Comparison of ENCODE assay signal across 10 cellular contexts in genomic region chr2:46164581-46165301, GRCh38.
DNase-seq lines count a peak whose midpoint lies in the region; TF ChIP-seq lines count a peak whose summit lies in the region.
"Had no signal": no experiment of that assay in that cellular context is flagged by ENCODE, and none has a peak within 500 bp of the region (broad histone marks: within the 10 kb centered on the region; RNA-seq: fewer than 3 reads in every experiment).

No MANE protein-coding gene starts in this region.

- peak overlapping the region; percentile 60 to 66 for H3K27ac ChIP-seq in tibial artery
- no peak overlapping the region for H3K27ac ChIP-seq in OCI-LY7 (ENCODE audit: low read depth, low read length, poor library complexity, severe bottlenecking)

- peak overlapping the region; percentile 11 for H3K27ac Mint-ChIP-seq in endothelial cell (ENCODE audit: unreplicated experiment)
- H3K27ac Mint-ChIP-seq: memory B cell had no signal

- H3K4me1 Mint-ChIP-seq in endothelial cell (ENCODE audit: unreplicated experiment) = peaks cover 21% of the 10 kb centered on the region

- no peaks in the 10 kb centered on the region for H3K79me2 ChIP-seq in OCI-LY7 (ENCODE audit: insufficient read depth, low read depth, low read length)

- DNase-seq in LoVo (ENCODE audit: low spot score) (peak; percentile 67), endothelial cell (ENCODE audit: low spot score) (no peak), medulla oblongata (ENCODE audit: extremely low spot score) (peak; percentile 46), tibial artery (peak; percentile 83 to 88), DMS53 (lab: John Stamatoyannopoulos, UW) (no peak), NCI-H1048 (lab: John Stamatoyannopoulos, UW) (no peak), OCI-LY7 (ENCODE audit: low spot score) (no peak), activated gamma-delta T cell (lab: John Stamatoyannopoulos, UW) (no peak)
- DNase-seq: NCI-H187 had no signal

- peaks cover 14% of the 10 kb centered on the region for H3K27me3 Mint-ChIP-seq in endothelial cell (ENCODE audit: unreplicated experiment)
- H3K27me3 Mint-ChIP-seq: memory B cell had no signal

- no peaks in the 10 kb centered on the region for H3K9me3 ChIP-seq in tibial artery
- no peaks in the 10 kb centered on the region for H3K9me3 ChIP-seq in OCI-LY7 (ENCODE audit: low read length)

- H3K9me3 Mint-ChIP-seq in endothelial cell (ENCODE audit: unreplicated experiment) = no peaks in the 10 kb centered on the region
- H3K9me3 Mint-ChIP-seq: memory B cell had no signal

- H3K9me2 ChIP-seq in OCI-LY7 (ENCODE audit: insufficient read depth, low read length) = no peaks in the 10 kb centered on the region

- peaks cover 4 to 42% (median 28%) of the 10 kb centered on the region in 4 donors for H3K4me1 ChIP-seq in tibial artery
- no peaks in the 10 kb centered on the region for H3K4me1 ChIP-seq in OCI-LY7 (ENCODE audit: insufficient read depth, low read length, poor library complexity, severe bottlenecking)

- H3K4me2 ChIP-seq in OCI-LY7 (ENCODE audit: low read length) = no peak overlapping the region

- no peak overlapping the region for H3K4me3 ChIP-seq in tibial artery
- no peak overlapping the region for H3K4me3 ChIP-seq in OCI-LY7 (ENCODE audit: low read depth, low read length, poor library complexity, severe bottlenecking)

- CTCF ChIA-PET in OCI-LY7 (lab: Charles Lee; ENCODE audit: unreplicated experiment) = no interaction called here

- H3K36me3 ChIP-seq in tibial artery = peaks cover 0 to 16% (median under 1%) of the 10 kb centered on the region in 3 donors
- no peaks in the 10 kb centered on the region for H3K36me3 ChIP-seq in OCI-LY7 (ENCODE audit: insufficient read depth, low read length)

- BruUV-seq in OCI-LY7 (replicated peaks; lab: Mats Ljungman, UMichigan) = no TSS peak

- no peak overlapping the region for H2AFZ ChIP-seq in OCI-LY7 (ENCODE audit: low read length)

- POLR2A ChIA-PET in OCI-LY7 (lab: Charles Lee) = interaction anchor here (0.6 kb wide), 1 partner anchor 80 kb away, joined by 3 read pairs; no protein-coding TSS in a partner anchor

- peaks cover 17% of the 10 kb centered on the region for H3K36me3 Mint-ChIP-seq in endothelial cell (ENCODE audit: low read depth, unreplicated experiment)

- H3K4me3 Mint-ChIP-seq in endothelial cell (ENCODE audit: unreplicated experiment) = no peak overlapping the region
- H3K4me3 Mint-ChIP-seq: memory B cell had no signal

- no peaks in the 10 kb centered on the region for H3K27me3 ChIP-seq in tibial artery

- TF ChIP-seq CTCF in endothelial cell (IDR thresholded peaks at IDR 0.05; ENCODE audit: unreplicated experiment) (no peak), tibial artery (IDR thresholded peaks at IDR 0.05) (no peak), OCI-LY7 (conservative IDR thresholded peaks at IDR 0.05; ENCODE audit: low read length) (no peak)

- intact Hi-C loops in tibial artery (cut with DNase I; ENCODE audit: low total_unique reads) = no loop called here
- intact Hi-C loops in OCI-LY7 (cut with micrococcal nuclease; ENCODE audit: unreplicated experiment) = no loop called here

- no peaks in the 10 kb centered on the region for H4K20me1 ChIP-seq in OCI-LY7 (ENCODE audit: insufficient read depth, low read length)

Comparison
In these comparisons a context has a peak if more than half of its experiments do, and no peak if none do; other contexts are left out.
1. DNase-seq: peak in LoVo (single experiment), medulla oblongata (single experiment) and tibial artery (2 of 2); none in endothelial cell (single experiment), DMS53 (single experiment), NCI-H1048 (single experiment), OCI-LY7 (single experiment) and activated gamma-delta T cell (single experiment).